In genomic region chr9:81588148-81588874, GRCh38 we compare ENCODE assay signal across 10 cellular contexts.
DNase-seq lines count a peak whose midpoint lies in the region; FAIRE-seq and TF ChIP-seq lines count a peak whose summit lies in the region.
"Had no signal": no experiment of that assay in that cellular context is flagged by ENCODE, and none has a peak within 500 bp of the region (broad histone marks: within the 10 kb centered on the region; RNA-seq: fewer than 3 reads in every experiment).

No MANE protein-coding gene starts in this region.

- peaks cover 4% of the 10 kb centered on the region for H3K27me3 Mint-ChIP-seq in type B pancreatic cell

- DNase-seq in NCI-H1417 (lab: John Stamatoyannopoulos, UW) (peak in 2 of 3 experiments; percentile 67 to 84), NCI-H1417 treated with DMSO at 0.1 percent for 48 hours (lab: John Stamatoyannopoulos, UW) (no peak), bronchial epithelial cell (ENCODE audit: low read depth) (peak; percentile 92), left kidney (ENCODE audit: low read depth, low spot score) (peak; percentile 86), type B pancreatic cell (ENCODE audit: extremely low spot score, unreplicated experiment) (no peak), NCI-H82 treated with DMSO at 0.1 percent for 48 hours (lab: John Stamatoyannopoulos, UW; ENCODE audit: unreplicated experiment) (no peak)
- DNase-seq in stimulated activated CD4-positive, alpha-beta T cell treated with anti-CD3 and anti-CD28 coated beads, Interleukin-4, amount 100 ng/mL, for 4 hours: no peak
- no peak for DNase-seq in effector CD8-positive, alpha-beta T cell (lab: John Stamatoyannopoulos, UW)
- DNase-seq: 8988T; activated T-cell treated with anti-CD3 and anti-CD28 coated beads, Interleukin-2, amount 50 U/mL, for 72 hours had no signal

- peaks cover 35% of the 10 kb centered on the region for H3K4me1 Mint-ChIP-seq in type B pancreatic cell (ENCODE audit: unreplicated experiment)

- peaks cover 10% of the 10 kb centered on the region for H3K36me3 ChIP-seq in bronchial epithelial cell (ENCODE audit: control insufficient read depth, insufficient read depth, low read length)

- no peak for FAIRE-seq in bronchial epithelial cell (lab: Jason Lieb, UNC)

- H3K4me3 ChIP-seq in bronchial epithelial cell (ENCODE audit: low read depth, low read length): no peak overlapping the region

- TF ChIP-seq CTCF in bronchial epithelial cell (IDR thresholded peaks at IDR 0.05; ENCODE audit: insufficient read depth, low read length, severe bottlenecking) (no peak), type B pancreatic cell (conservative IDR thresholded peaks at IDR 0.05) (no peak)

- H3K9me3 Mint-ChIP-seq in type B pancreatic cell: no peaks in the 10 kb centered on the region
- H3K9me3 Mint-ChIP-seq: activated T-cell treated with anti-CD3 and anti-CD28 coated beads, Interleukin-2, amount 50 U/mL, for 72 hours had no signal

- H3K27ac Mint-ChIP-seq in type B pancreatic cell: peak overlapping the region; percentile 84
- H3K27ac Mint-ChIP-seq: activated T-cell treated with anti-CD3 and anti-CD28 coated beads, Interleukin-2, amount 50 U/mL, for 72 hours had no signal

- H3K4me3 Mint-ChIP-seq in type B pancreatic cell: peak overlapping the region; percentile 54
- H3K4me3 Mint-ChIP-seq: activated T-cell treated with anti-CD3 and anti-CD28 coated beads, Interleukin-2, amount 50 U/mL, for 72 hours had no signal

- no peaks in the 10 kb centered on the region for H3K27me3 ChIP-seq in bronchial epithelial cell (ENCODE audit: control insufficient read depth, insufficient read depth, low read length)

- peaks cover 72% of the 10 kb centered on the region for H3K36me3 Mint-ChIP-seq in type B pancreatic cell

Comparison
In these comparisons a context has a peak if more than half of its experiments do, and no peak if none do; other contexts are left out.
1. DNase-seq: peak in NCI-H1417 (2 of 3), bronchial epithelial cell (single experiment) and left kidney (single experiment); none in NCI-H1417 treated with DMSO at 0.1 percent for 48 hours (single experiment), type B pancreatic cell (single experiment), stimulated activated CD4-positive, alpha-beta T cell treated with anti-CD3 and anti-CD28 coated beads, Interleukin-4, amount 100 ng/mL, for 4 hours (0 of 2), NCI-H82 treated with DMSO at 0.1 percent for 48 hours (single experiment) and effector CD8-positive, alpha-beta T cell (single experiment).